In genomic region chr10:93513091-93513490, GRCh38 we compare ENCODE assay signal across 1 cellular context.
TF ChIP-seq lines count a peak whose summit lies in the region.

No MANE protein-coding gene starts in this region.

TF ChIP-seq in IMR-90, 13 proteins besides CTCF, POLR2A, EP300 and RAD21:
- TF ChIP-seq BHLHE40 (IDR thresholded peaks at IDR 0.05; ENCODE audit: low read depth, low read length) (no peak), CHD1 (IDR thresholded peaks at IDR 0.05; ENCODE audit: low read depth, low read length) (no peak), RCOR1 (IDR thresholded peaks at IDR 0.05; ENCODE audit: insufficient replicate concordance, low read length) (no peak), ELK1 (IDR thresholded peaks at IDR 0.05; ENCODE audit: borderline replicate concordance, low read depth, low read length) (no peak), FOS (IDR thresholded peaks at IDR 0.05; ENCODE audit: low read depth, low read length) (no peak), NFE2L2 (IDR thresholded peaks at IDR 0.05; ENCODE audit: low read depth, low read length) (no peak), RFX5 (IDR thresholded peaks at IDR 0.05; ENCODE audit: low read depth, low read length) (no peak), CEBPB (IDR thresholded peaks at IDR 0.05; ENCODE audit: low read depth, low read length) (no peak), MAFK (IDR thresholded peaks at IDR 0.05; ENCODE audit: low read depth, low read length) (no peak), MXI1 (IDR thresholded peaks at IDR 0.05; ENCODE audit: borderline replicate concordance, low read depth, low read length) (no peak), SMC3 (IDR thresholded peaks at IDR 0.05; ENCODE audit: low read depth, low read length) (no peak), MAZ (IDR thresholded peaks at IDR 0.05; ENCODE audit: borderline replicate concordance, low read depth, low read length) (no peak)
- TF ChIP-seq, protein P1, sequence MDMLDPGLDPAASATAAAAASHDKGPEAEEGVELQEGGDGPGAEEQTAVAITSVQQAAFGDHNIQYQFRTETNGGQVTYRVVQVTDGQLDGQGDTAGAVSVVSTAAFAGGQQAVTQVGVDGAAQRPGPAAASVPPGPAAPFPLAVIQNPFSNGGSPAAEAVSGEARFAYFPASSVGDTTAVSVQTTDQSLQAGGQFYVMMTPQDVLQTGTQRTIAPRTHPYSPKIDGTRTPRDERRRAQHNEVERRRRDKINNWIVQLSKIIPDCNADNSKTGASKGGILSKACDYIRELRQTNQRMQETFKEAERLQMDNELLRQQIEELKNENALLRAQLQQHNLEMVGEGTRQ (IDR thresholded peaks at IDR 0.05; ENCODE audit: low read depth, low read length), result no peak
TF ChIP-seq in IMR-90: peak in this region for 0.
